In genomic region chr1:112636597-112637256, GRCh38 we compare ENCODE assay signal across 9 cellular contexts. TPM values are rescaled to one million over a fixed set of nuclear protein-coding genes. Genes with fewer than 3 reads are reported as not detected.
DNase-seq lines count a peak whose midpoint lies in the region; TF ChIP-seq lines count a peak whose summit lies in the region.
"Had no signal": no experiment of that assay in that cellular context is flagged by ENCODE, and none has a peak within 500 bp of the region (broad histone marks: within the 10 kb centered on the region; RNA-seq: fewer than 3 reads in every experiment).

No MANE protein-coding gene starts in this region.

- H3K9ac ChIP-seq in fibroblast of lung (ENCODE audit: insufficient read depth, low read length) = no peak overlapping the region

- no peaks in the 10 kb centered on the region for H3K9me3 ChIP-seq in fibroblast of lung (ENCODE audit: control insufficient read depth, insufficient read depth, low read depth, low read length)

- no peak for TF ChIP-seq CTCF in fibroblast of lung (conservative IDR thresholded peaks at IDR 0.05 in 1 of 2, IDR thresholded peaks at IDR 0.05 in 1 of 2; ENCODE audit: low read depth in 1 of 2, low read length in 2 of 2)

- H3K4me3 ChIP-seq in fibroblast of lung (replicated peaks in 1 of 4; ENCODE audit: control extremely low read depth in 1 of 4, insufficient read depth in 1 of 4, low read depth in 3 of 4, low read length in 4 of 4) = no peak overlapping the region

- H3K9me3 Mint-ChIP-seq in activated T-cell treated with anti-CD3 and anti-CD28 coated beads, Interleukin-2, amount 50 U/mL, for 24 hours = no peaks in the 10 kb centered on the region

- H3K4me1 Mint-ChIP-seq in activated T-cell treated with anti-CD3 and anti-CD28 coated beads, Interleukin-2, amount 50 U/mL, for 24 hours (ENCODE audit: low read depth) = peaks cover 65% of the 10 kb centered on the region

- in situ Hi-C loops in SK-MEL-5 (cut with HindIII; ENCODE audit: low pct_unique_long_range_greater_than_20kb, low sequenced_read_pairs) = no loop called here

- no peak for DNase-seq in activated T-cell treated with anti-CD3 and anti-CD28 coated beads, Interleukin-2, amount 50 U/mL, for 24 hours
- DNase-seq in activated T-cell treated with anti-CD3 and anti-CD28 coated beads for 4 hours (no peak), SK-MEL-5 (ENCODE audit: low read depth, low spot score) (peak; percentile 26), fibroblast of lung (ENCODE audit: low read depth in 2 of 2) (no peak), substantia nigra (lab: John Stamatoyannopoulos, UW) (no peak), AML-193 (lab: John Stamatoyannopoulos, UW) (no peak), activated gamma-delta T cell (lab: John Stamatoyannopoulos, UW) (no peak), cerebellar nuclear complex (lab: John Stamatoyannopoulos, UW) (no peak)
- DNase-seq: NK-92 treated with Interleukin-12 subunit alpha and Interleukin-12 subunit beta, amount 100 ng/mL, for 24 hours had no signal

- H3K4me3 Mint-ChIP-seq in activated T-cell treated with anti-CD3 and anti-CD28 coated beads, Interleukin-2, amount 50 U/mL, for 24 hours = peak overlapping the region; percentile 6

- H2AFZ ChIP-seq in fibroblast of lung (ENCODE audit: low read length) = no peak overlapping the region

- peaks cover 6% of the 10 kb centered on the region for H4K20me1 ChIP-seq in fibroblast of lung (ENCODE audit: control insufficient read depth, extremely low read depth, insufficient read depth, low read length)

- H3K27me3 ChIP-seq in fibroblast of lung (ENCODE audit: control insufficient read depth, insufficient read depth, low read length) = no peaks in the 10 kb centered on the region

- peaks cover 58% of the 10 kb centered on the region for H3K36me3 Mint-ChIP-seq in activated T-cell treated with anti-CD3 and anti-CD28 coated beads, Interleukin-2, amount 50 U/mL, for 24 hours (ENCODE audit: low read depth)

- peak overlapping the region; percentile 79 for H3K27ac Mint-ChIP-seq in activated T-cell treated with anti-CD3 and anti-CD28 coated beads, Interleukin-2, amount 50 U/mL, for 24 hours

- H3K79me2 ChIP-seq in fibroblast of lung (ENCODE audit: control insufficient read depth, insufficient read depth, low read length) = peaks cover 84% of the 10 kb centered on the region

- no peaks in the 10 kb centered on the region for H3K36me3 ChIP-seq in fibroblast of lung (ENCODE audit: control insufficient read depth, insufficient read depth, low read length)

- no peaks in the 10 kb centered on the region for H3K27me3 Mint-ChIP-seq in activated T-cell treated with anti-CD3 and anti-CD28 coated beads, Interleukin-2, amount 50 U/mL, for 24 hours

- peak overlapping the region; percentile 25 for H3K4me2 ChIP-seq in fibroblast of lung (ENCODE audit: extremely low read depth, insufficient read depth, low read length)

- peak overlapping the region; percentile 14 for H3K27ac ChIP-seq in fibroblast of lung (ENCODE audit: insufficient read depth, low read length)
- peak overlapping the region; percentile 79 for H3K27ac ChIP-seq in substantia nigra (ENCODE audit: low read depth, low read length, poor library complexity, severe bottlenecking)

- peaks cover 3% of the 10 kb centered on the region for H3K4me1 ChIP-seq in fibroblast of lung (ENCODE audit: control insufficient read depth, extremely low read depth, insufficient read depth, low read length)

RNA-seq across cellular contexts. Expression of gene CAPZA1, which starts 17.1 kb away (rescaled TPM):
- 137 and 146 TPM in 2 replicates for total RNA-seq in SK-MEL-5 (2014; rRNA removed; shearing (Covaris generic))
- polyA plus RNA-seq in SK-MEL-5 (2015; cell fraction: cytosol; rRNA removed) = 77.5 and 107 TPM in 2 replicates
- 76.1 and 88.7 TPM in 2 replicates for polyA plus RNA-seq in SK-MEL-5 (2015; cell fraction: nucleus; rRNA removed)
- total RNA-seq in fibroblast of lung = 155 and 201 TPM in 2 replicates
- polyA plus RNA-seq in fibroblast of lung = 262 and 341 TPM in 2 replicates
- polyA plus RNA-seq in fibroblast of lung (2012) = 137 and 155 TPM in 2 replicates
- polyA minus RNA-seq in fibroblast of lung (ENCODE audit: low replicate concordance) = 14.5 and 30.6 TPM in 2 replicates

RNA-seq across cellular contexts. Expression of gene ST7L, which starts 17.8 kb away (rescaled TPM):
- total RNA-seq in SK-MEL-5 (2014; rRNA removed; shearing (Covaris generic)) = 23.8 and 28.2 TPM in 2 replicates
- polyA plus RNA-seq in SK-MEL-5 (2015; cell fraction: cytosol; rRNA removed) = 23.3 and 28.1 TPM in 2 replicates
- 8.7 and 32.1 TPM in 2 replicates for polyA plus RNA-seq in SK-MEL-5 (2015; cell fraction: nucleus; rRNA removed)
- total RNA-seq in fibroblast of lung = 16.9 and 18.0 TPM in 2 replicates
- polyA plus RNA-seq in fibroblast of lung = 14.0 and 14.6 TPM in 2 replicates
- polyA plus RNA-seq in fibroblast of lung (2012) = 12.9 and 14.4 TPM in 2 replicates
- polyA minus RNA-seq in fibroblast of lung (ENCODE audit: low replicate concordance) = 2.9 and 10.7 TPM in 2 replicates

RNA-seq across cellular contexts. Expression of gene MOV10, which starts 37.7 kb away (rescaled TPM):
- total RNA-seq in SK-MEL-5 (2014; rRNA removed; shearing (Covaris generic)) = 29.1 TPM in 2 replicates
- 36.1 and 61.7 TPM in 2 replicates for polyA plus RNA-seq in SK-MEL-5 (2015; cell fraction: cytosol; rRNA removed)
- 221 and 258 TPM in 2 replicates for polyA plus RNA-seq in SK-MEL-5 (2015; cell fraction: nucleus; rRNA removed)
- total RNA-seq in fibroblast of lung = 40.3 and 42.9 TPM in 2 replicates
- 39.6 and 51.8 TPM in 2 replicates for polyA plus RNA-seq in fibroblast of lung
- polyA plus RNA-seq in fibroblast of lung (2012) = 67.4 and 79.3 TPM in 2 replicates
- polyA minus RNA-seq in fibroblast of lung (ENCODE audit: low replicate concordance) = 117 and 218 TPM in 2 replicates
